ENCODE assay signal across 9 cellular contexts in the genomic region with DNA sequence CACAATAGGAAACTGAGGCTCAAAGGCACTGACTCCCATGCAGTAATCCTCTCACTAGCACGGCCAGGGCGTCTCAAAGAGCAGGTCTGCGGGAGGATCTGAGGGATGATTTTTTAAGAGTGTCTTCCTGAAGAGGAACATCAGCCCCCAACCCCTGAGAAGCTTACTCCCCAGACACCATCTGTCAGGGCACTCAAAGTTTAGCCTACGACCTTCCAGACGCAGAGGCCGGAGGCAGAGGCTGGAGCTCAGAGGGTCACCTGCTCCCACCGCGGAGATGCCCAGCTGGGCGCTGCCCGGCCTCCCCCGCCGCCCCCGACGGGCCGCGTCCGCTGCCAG. TPM values are rescaled to one million over a fixed set of nuclear protein-coding genes. Genes with fewer than 3 reads are reported as not detected.
DNase-seq lines count a peak whose midpoint lies in the region; ATAC-seq, FAIRE-seq and TF ChIP-seq lines count a peak whose summit lies in the region.
"Had no signal": no experiment of that assay in that cellular context is flagged by ENCODE, and none has a peak within 500 bp of the region (broad histone marks: within the 10 kb centered on the region; RNA-seq: fewer than 3 reads in every experiment).

No MANE protein-coding gene starts in this region.

- H3K9ac ChIP-seq in HUES64 (ENCODE audit: low read depth, low read length) (no peak overlapping the region), muscle layer of colon (ENCODE audit: low read length) (peak overlapping the region; percentile 33)

- no peak for DNase-seq in bronchial epithelial cell (ENCODE audit: low read depth)
- no peak for DNase-seq in COR-L47 (lab: John Stamatoyannopoulos, UW)
- no peak for DNase-seq in GM19239 (ENCODE audit: insufficient read length, low spot score)

- no peak for ATAC-seq in GM21786 (IDR thresholded peaks at IDR 0.05; ENCODE audit: unreplicated experiment)
- no peak for ATAC-seq in GM19463 (IDR thresholded peaks at IDR 0.05; ENCODE audit: unreplicated experiment)

- H3K27me3 ChIP-seq in ACC112 (ENCODE audit: insufficient read depth, low read length) (no peaks in the 10 kb centered on the region), HUES64 (ENCODE audit: insufficient read depth, low read length) (peaks cover 48% of the 10 kb centered on the region), bronchial epithelial cell (ENCODE audit: control insufficient read depth, insufficient read depth, low read length) (no peaks in the 10 kb centered on the region), muscle layer of colon (ENCODE audit: control insufficient read depth in 1 of 2, insufficient read depth in 2 of 2, low read length in 2 of 2) (no peaks in the 10 kb centered on the region)

- peak overlapping the region; percentile 75 for H2AFZ ChIP-seq in ACC112 (ENCODE audit: low read length, unreplicated experiment)

- peaks cover 8% of the 10 kb centered on the region for H3K4me1 ChIP-seq in ACC112 (ENCODE audit: control insufficient read depth, insufficient read depth, low read length, unreplicated experiment)
- H3K4me1 ChIP-seq in HUES64 (ENCODE audit: insufficient read depth, low read length), result no peaks in the 10 kb centered on the region
- H3K4me1 ChIP-seq in muscle layer of colon (ENCODE audit: insufficient read depth, low read length), result peaks cover 23% of the 10 kb centered on the region

- WGBS in HUES64, result 12% methylated on average over 14 of the region's 17 CpGs

- H3K9me3 ChIP-seq in HUES64 (ENCODE audit: insufficient read depth, low read depth, low read length) (no peaks in the 10 kb centered on the region), muscle layer of colon (ENCODE audit: low read length) (no peaks in the 10 kb centered on the region)

- H3K79me2 ChIP-seq in ACC112 (ENCODE audit: control insufficient read depth, insufficient read depth, low read length, unreplicated experiment), result peaks cover 38% of the 10 kb centered on the region

- H3K27ac ChIP-seq in ACC112 (ENCODE audit: low read depth, low read length) (no peak overlapping the region), HUES64 (ENCODE audit: low read depth, low read length) (no peak overlapping the region), muscle layer of colon (ENCODE audit: low read depth, low read length) (no peak overlapping the region)

- H3K36me3 ChIP-seq in ACC112 (ENCODE audit: insufficient read depth, low read length), result 0 out of 2 replicates have a peak, but pooled peaks cover 8% of the 10 kb centered on the region
- peaks cover 18% of the 10 kb centered on the region for H3K36me3 ChIP-seq in HUES64 (ENCODE audit: insufficient read depth, low read length)
- peaks cover 7% of the 10 kb centered on the region for H3K36me3 ChIP-seq in bronchial epithelial cell (ENCODE audit: control insufficient read depth, insufficient read depth, low read length)
- peaks cover 20% of the 10 kb centered on the region for H3K36me3 ChIP-seq in muscle layer of colon (ENCODE audit: insufficient read depth, low read length)

- H3K4me3 ChIP-seq in ACC112 (ENCODE audit: low read depth, low read length) (peak overlapping the region; percentile 85), HUES64 (ENCODE audit: low read length) (peak overlapping the region; percentile 72), bronchial epithelial cell (ENCODE audit: low read depth, low read length) (peak overlapping the region; percentile 68), muscle layer of colon (ENCODE audit: low read depth in 1 of 2, low read length in 2 of 2) (peak overlapping the region; percentile 40 to 55)

- FAIRE-seq in bronchial epithelial cell (lab: Jason Lieb, UNC) (no peak), GM19239 (lab: Jason Lieb, UNC) (no peak)
- FAIRE-seq: endometrium had no signal

- TF ChIP-seq CTCF in bronchial epithelial cell (IDR thresholded peaks at IDR 0.05; ENCODE audit: insufficient read depth, low read length, severe bottlenecking), result no peak

RNA-seq across cellular contexts. Expression of gene ZNF777, which starts 1.7 kb away (rescaled TPM):
- 9.1 TPM for polyA plus RNA-seq in HUES64 (2013, experiment 1 of 2)
- 10.3 TPM for polyA plus RNA-seq in HUES64 (2013, experiment 2 of 2)
- 5.8 and 6.6 TPM in 2 replicates for total RNA-seq in bronchial epithelial cell

RNA-seq across cellular contexts. Expression of gene ZNF746, which starts 38.4 kb away (rescaled TPM):
- 9.1 TPM for polyA plus RNA-seq in HUES64 (2013, experiment 1 of 2)
- 10.9 TPM for polyA plus RNA-seq in HUES64 (2013, experiment 2 of 2)
- total RNA-seq in bronchial epithelial cell, result 15.0 and 16.1 TPM in 2 replicates
